ENCODE assay signal across 15 cellular contexts in the genomic region with DNA sequence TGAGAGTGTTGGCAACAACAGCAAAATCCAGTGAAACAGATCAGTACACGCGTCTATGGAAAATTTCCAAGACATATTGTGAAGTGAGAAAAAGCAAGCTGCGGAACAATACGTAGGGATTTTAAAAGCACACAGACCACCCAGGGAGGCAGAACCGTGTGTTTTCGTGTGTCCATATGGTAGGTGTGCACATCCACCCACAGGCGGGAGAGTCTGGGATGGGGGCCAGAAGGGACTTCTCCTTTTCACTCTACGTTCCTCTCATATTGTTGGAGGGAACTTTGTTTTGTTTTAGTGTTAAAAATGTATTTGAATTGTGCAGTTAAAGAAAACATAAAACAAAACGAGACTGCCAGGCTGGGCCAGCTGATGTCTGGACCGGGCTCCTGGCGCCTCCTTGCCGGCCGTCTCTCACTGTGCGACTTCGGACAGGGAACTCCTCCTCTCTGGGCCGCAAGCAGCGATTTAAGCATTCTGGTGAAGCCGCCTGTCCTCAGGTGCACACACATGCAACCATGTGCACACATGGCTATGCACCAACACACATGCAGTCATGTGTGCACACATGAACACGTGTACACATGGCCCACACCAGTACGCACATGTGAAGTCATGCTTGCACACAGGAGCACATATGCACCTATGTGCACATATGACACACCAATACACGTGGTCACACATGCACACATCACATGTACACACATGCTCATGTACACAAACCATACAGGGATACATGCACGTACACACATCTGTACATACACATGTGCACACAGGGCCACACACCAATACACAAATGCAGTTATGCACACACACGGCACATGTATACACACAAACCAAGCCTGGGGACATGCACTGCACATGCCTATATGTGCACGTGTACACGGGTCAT.
DNase-seq lines count a peak whose midpoint lies in the region; ATAC-seq and TF ChIP-seq lines count a peak whose summit lies in the region.
"Had no signal": no experiment of that assay in that cellular context is flagged by ENCODE, and none has a peak within 500 bp of the region (broad histone marks: within the 10 kb centered on the region; RNA-seq: fewer than 3 reads in every experiment).

No MANE protein-coding gene starts in this region.

- H3K36me3 ChIP-seq in effector memory CD4-positive, alpha-beta T cell (ENCODE audit: control insufficient read depth, insufficient read depth, low read length): peaks cover 7% of the 10 kb centered on the region
- H3K36me3 ChIP-seq: breast epithelium had no signal

- no peaks in the 10 kb centered on the region for H3K9me3 Mint-ChIP-seq in WTC11
- H3K9me3 Mint-ChIP-seq: activated T-cell treated with anti-CD3 and anti-CD28 coated beads, Interleukin-2, amount 50 U/mL, for 72 hours had no signal

- no peaks in the 10 kb centered on the region for H3K4me1 Mint-ChIP-seq in WTC11

- H3K36me3 Mint-ChIP-seq in WTC11: no peaks in the 10 kb centered on the region

- no peak overlapping the region for H3K4me3 ChIP-seq in effector memory CD4-positive, alpha-beta T cell (ENCODE audit: insufficient read depth, low read depth, low read length, poor library complexity, severe bottlenecking)

- no peak for TF ChIP-seq CTCF in WTC11 (IDR thresholded peaks at IDR 0.05)

- POLR2A ChIA-PET in WTC11 (lab: Charles Lee): no interaction called here

- CTCF ChIA-PET in WTC11 (lab: Charles Lee): no interaction called here

- no peaks in the 10 kb centered on the region; the same call in 1 of the 2 replicates for H3K27me3 Mint-ChIP-seq in WTC11 (ENCODE audit: low read depth)

- H3K4me1 ChIP-seq in effector memory CD4-positive, alpha-beta T cell (ENCODE audit: control insufficient read depth, insufficient read depth, low read length, poor library complexity, severe bottlenecking): no peaks in the 10 kb centered on the region
- H3K4me1 ChIP-seq: breast epithelium had no signal

- DNase-seq in NOMO-1 (lab: John Stamatoyannopoulos, UW; ENCODE audit: unreplicated experiment in 2 of 2) (peak; percentile 35 to 51), NOMO-1 treated with dmso at 0.1 percent for 144 hours (lab: John Stamatoyannopoulos, UW; ENCODE audit: unreplicated experiment) (no peak), WTC11 (ENCODE audit: low spot score) (no peak), inferior parietal cortex (ENCODE audit: extremely low spot score) (peak; percentile 28), ureter (ENCODE audit: low spot score) (peak; percentile 35), hippocampal formation (lab: John Stamatoyannopoulos, UW) (no peak)
- DNase-seq in effector memory CD4-positive, alpha-beta T cell: no peak
- DNase-seq: ACHN; activated CD4-positive, alpha-beta T cell treated with anti-CD3 and anti-CD28 coated beads for 1 hour; activated T-cell treated with anti-CD3 and anti-CD28 coated beads, Interleukin-2, amount 50 U/mL, for 72 hours; DMS53; NCI-H226; stimulated activated naive CD8-positive, alpha-beta T cell treated with anti-CD3 and anti-CD28 coated beads, Interleukin-15, Interleukin-2, amounts not matched to agents 100 U/mL and 50 U/mL, for 24 hours had no signal

- H3K4me3 Mint-ChIP-seq in WTC11: no peak overlapping the region
- H3K4me3 Mint-ChIP-seq: activated T-cell treated with anti-CD3 and anti-CD28 coated beads, Interleukin-2, amount 50 U/mL, for 72 hours had no signal

- H3K27ac Mint-ChIP-seq in WTC11: peak overlapping the region; percentile 70
- H3K27ac Mint-ChIP-seq: activated T-cell treated with anti-CD3 and anti-CD28 coated beads, Interleukin-2, amount 50 U/mL, for 72 hours had no signal

- H3K27me3 ChIP-seq in effector memory CD4-positive, alpha-beta T cell (replicated peaks; ENCODE audit: control insufficient read depth, insufficient read depth, low read length, poor library complexity, severe bottlenecking): no peaks in the 10 kb centered on the region
- H3K27me3 ChIP-seq: breast epithelium had no signal

- H3K9me3 ChIP-seq in effector memory CD4-positive, alpha-beta T cell (ENCODE audit: control insufficient read depth, low read length): no peaks in the 10 kb centered on the region
- H3K9me3 ChIP-seq: breast epithelium had no signal

- H3K27ac ChIP-seq in effector memory CD4-positive, alpha-beta T cell (ENCODE audit: insufficient read depth, low read length, poor library complexity, severe bottlenecking): no peak overlapping the region
- H3K27ac ChIP-seq: breast epithelium had no signal

- no peak for ATAC-seq in WTC11
- no peak for ATAC-seq in HG02884 (IDR thresholded peaks at IDR 0.05; ENCODE audit: unreplicated experiment)
- ATAC-seq: activated T-cell treated with anti-CD3 and anti-CD28 coated beads, Interleukin-2, amount 50 U/mL, for 72 hours; stimulated activated naive CD8-positive, alpha-beta T cell treated with anti-CD3 and anti-CD28 coated beads, Interleukin-15, Interleukin-2, amounts not matched to agents 100 U/mL and 50 U/mL, for 24 hours had no signal

TF ChIP-seq in WTC11, 78 proteins besides CTCF, POLR2A, EP300 and RAD21:
- TF ChIP-seq NFYB (CRISPR knock-in tag; conservative IDR thresholded peaks at IDR 0.05; ENCODE audit: low read depth) (no peak), TEAD4 (CRISPR knock-in tag; IDR thresholded peaks at IDR 0.05) (no peak), SMAD4 (CRISPR knock-in tag; IDR thresholded peaks at IDR 0.05) (no peak), ZNF232 (CRISPR knock-in tag; IDR thresholded peaks at IDR 0.05) (no peak)
- TF ChIP-seq, protein P1, sequence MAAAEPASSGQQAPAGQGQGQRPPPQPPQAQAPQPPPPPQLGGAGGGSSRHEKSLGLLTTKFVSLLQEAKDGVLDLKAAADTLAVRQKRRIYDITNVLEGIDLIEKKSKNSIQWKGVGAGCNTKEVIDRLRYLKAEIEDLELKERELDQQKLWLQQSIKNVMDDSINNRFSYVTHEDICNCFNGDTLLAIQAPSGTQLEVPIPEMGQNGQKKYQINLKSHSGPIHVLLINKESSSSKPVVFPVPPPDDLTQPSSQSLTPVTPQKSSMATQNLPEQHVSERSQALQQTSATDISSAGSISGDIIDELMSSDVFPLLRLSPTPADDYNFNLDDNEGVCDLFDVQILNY (CRISPR knock-in tag; IDR thresholded peaks at IDR 0.05): no peak

Comparison
In these comparisons a context has a peak if more than half of its experiments do, and no peak if none do; other contexts are left out.
1. DNase-seq: peak in NOMO-1 (2 of 2), inferior parietal cortex (single experiment) and ureter (single experiment); none in NOMO-1 treated with dmso at 0.1 percent for 144 hours (single experiment), WTC11 (single experiment), hippocampal formation (0 of 2) and effector memory CD4-positive, alpha-beta T cell (0 of 3).